Comparison of ENCODE assay signal across 17 cellular contexts in genomic region chr14:38944691-38945090, GRCh38.
A peak's percentile ranks its signal among the peaks of the same experiment; 100 is the strongest.
DNase-seq lines count a peak whose midpoint lies in the region; ATAC-seq, FAIRE-seq and TF ChIP-seq lines count a peak whose summit lies in the region.
"Had no signal": no experiment of that assay in that cellular context is flagged by ENCODE, and none has a peak within 500 bp of the region (broad histone marks: within the 10 kb centered on the region; RNA-seq: fewer than 3 reads in every experiment).

No MANE protein-coding gene starts in this region.

- no TSS peak for BruUV-seq in endothelial cell of umbilical vein (replicated peaks; lab: Mats Ljungman, UMichigan)

- no peaks in the 10 kb centered on the region for H3K27me3 Mint-ChIP-seq in stimulated activated naive B cell treated with anti-CD40 and anti-IgM and Interleukin-4, amounts not matched to agents 10 μg/mL and 1 μg/mL and 100 μg/mL, for 72 hours
- no peaks in the 10 kb centered on the region for H3K27me3 Mint-ChIP-seq in activated CD8-positive, alpha-beta T cell treated with anti-CD3 and anti-CD28 coated beads for 36 hours

- no peak overlapping the region for H3K27ac Mint-ChIP-seq in stimulated activated naive B cell treated with anti-CD40 and anti-IgM and Interleukin-4, amounts not matched to agents 10 μg/mL and 1 μg/mL and 100 μg/mL, for 72 hours
- H3K27ac Mint-ChIP-seq in activated CD8-positive, alpha-beta T cell treated with anti-CD3 and anti-CD28 coated beads for 36 hours, result no peak overlapping the region
- H3K27ac Mint-ChIP-seq: CD8-positive, alpha-beta memory T cell; H9 had no signal

- DNase-seq in DMS 273 (lab: John Stamatoyannopoulos, UW; ENCODE audit: unreplicated experiment), result peak; percentile 66
- DNase-seq in endothelial cell of umbilical vein (ENCODE audit: low read depth, low spot score), result peak; percentile 28
- peak; percentile 36 for DNase-seq in midbrain (lab: John Stamatoyannopoulos, UW)
- no peak for DNase-seq in stimulated activated naive B cell treated with anti-CD40 and anti-IgM and Interleukin-4, amounts not matched to agents 10 μg/mL and 1 μg/mL and 100 μg/mL, for 72 hours
- DNase-seq in activated CD8-positive, alpha-beta T cell treated with anti-CD3 and anti-CD28 coated beads for 36 hours, result no peak
- no peak for DNase-seq in SHP77 treated with DMSO at 0.1 percent for 48 hours (lab: John Stamatoyannopoulos, UW)
- DNase-seq: CD8-positive, alpha-beta memory T cell; GF-D8; H9; NCI-H1105; NCI-H187 treated with DMSO at 0.1 percent for 48 hours; NCI-H510A treated with DMSO at 0.1 percent for 48 hours; PC-9 had no signal

- no peak for TF ChIP-seq CTCF in endothelial cell of umbilical vein (IDR thresholded peaks at IDR 0.05; ENCODE audit: extremely low read depth in 1 of 2, insufficient read depth in 1 of 2, low read depth in 1 of 2, low read length in 2 of 2)
- no peak for TF ChIP-seq CTCF in activated CD8-positive, alpha-beta T cell treated with anti-CD3 and anti-CD28 coated beads for 36 hours (IDR thresholded peaks at IDR 0.05)

- ATAC-seq in stimulated activated naive B cell treated with anti-CD40 and anti-IgM and Interleukin-4, amounts not matched to agents 10 μg/mL and 1 μg/mL and 100 μg/mL, for 72 hours (replicated peaks), result no peak
- no peak for ATAC-seq in activated CD8-positive, alpha-beta T cell treated with anti-CD3 and anti-CD28 coated beads for 36 hours
- no peak for ATAC-seq in HG03565 (IDR thresholded peaks at IDR 0.05; ENCODE audit: unreplicated experiment)

- no peaks in the 10 kb centered on the region for H3K9me3 ChIP-seq in endothelial cell of umbilical vein (replicated peaks; ENCODE audit: control insufficient read depth, insufficient read depth, low read length)
- H3K9me3 ChIP-seq: BLaER1 treated with 17β-estradiol and CSF1 and Interleukin-3, amounts not matched to agents 10 nM and 100 nM; SJSA1 had no signal

- peak overlapping the region; percentile 48 for H3K27ac ChIP-seq in angular gyrus (ENCODE audit: low read depth, low read length)
- no peak overlapping the region for H3K27ac ChIP-seq in endothelial cell of umbilical vein (ENCODE audit: insufficient read depth, low read depth, low read length)
- H3K27ac ChIP-seq: BLaER1 treated with 17β-estradiol and CSF1 and Interleukin-3, amounts not matched to agents 10 nM and 100 nM; PC-9; SJSA1 had no signal

- H3K9me1 ChIP-seq in endothelial cell of umbilical vein (replicated peaks; ENCODE audit: control insufficient read depth, extremely low read depth, insufficient read depth, low read length), result no peaks in the 10 kb centered on the region

- CTCF ChIA-PET in endothelial cell of umbilical vein (lab: Charles Lee), result interaction anchor here (0.8 to 1.1 kb wide), 2 partner anchors 9 kb away, joined by 3 to 5 read pairs; no protein-coding TSS in a partner anchor
- CTCF ChIA-PET in activated CD8-positive, alpha-beta T cell treated with anti-CD3 and anti-CD28 coated beads for 36 hours (lab: Charles Lee), result no interaction called here

- no peak overlapping the region for H2AFZ ChIP-seq in endothelial cell of umbilical vein (ENCODE audit: low read depth, low read length)
- H2AFZ ChIP-seq: PC-9 had no signal

- intact Hi-C loops in endothelial cell of umbilical vein (cut with micrococcal nuclease), result loop anchor here (5.0 kb wide), 1 partner anchor 73 kb away; no protein-coding TSS in a partner anchor
- intact Hi-C loops in activated CD8-positive, alpha-beta T cell treated with anti-CD3 and anti-CD28 coated beads for 36 hours (cut with micrococcal nuclease), result no loop called here

- no peak overlapping the region for H3K4me3 Mint-ChIP-seq in stimulated activated naive B cell treated with anti-CD40 and anti-IgM and Interleukin-4, amounts not matched to agents 10 μg/mL and 1 μg/mL and 100 μg/mL, for 72 hours
- H3K4me3 Mint-ChIP-seq in activated CD8-positive, alpha-beta T cell treated with anti-CD3 and anti-CD28 coated beads for 36 hours, result no peak overlapping the region
- H3K4me3 Mint-ChIP-seq: CD8-positive, alpha-beta memory T cell; H9 had no signal

- peaks cover 6% of the 10 kb centered on the region for H3K4me1 ChIP-seq in endothelial cell of umbilical vein (ENCODE audit: control insufficient read depth, extremely low read depth, insufficient read depth, low read length)
- H3K4me1 ChIP-seq: BLaER1 treated with 17β-estradiol and CSF1 and Interleukin-3, amounts not matched to agents 10 nM and 100 nM had no signal

- no peak overlapping the region for H3K4me3 ChIP-seq in endothelial cell of umbilical vein (replicated peaks in 1 of 3; ENCODE audit: insufficient read depth in 1 of 3, low read depth in 1 of 3, low read length in 3 of 3)
- H3K4me3 ChIP-seq: BLaER1 treated with 17β-estradiol and CSF1 and Interleukin-3, amounts not matched to agents 10 nM and 100 nM; PC-9; SJSA1 had no signal

- no peaks in the 10 kb centered on the region for H4K20me1 ChIP-seq in endothelial cell of umbilical vein (replicated peaks; ENCODE audit: control insufficient read depth, extremely low read depth, insufficient read depth, low read length)
- H4K20me1 ChIP-seq: BLaER1 treated with 17β-estradiol and CSF1 and Interleukin-3, amounts not matched to agents 10 nM and 100 nM had no signal

- H3K79me2 ChIP-seq in endothelial cell of umbilical vein (ENCODE audit: control insufficient read depth, insufficient read depth, low read length), result no peaks in the 10 kb centered on the region

- no peaks in the 10 kb centered on the region for H3K36me3 ChIP-seq in endothelial cell of umbilical vein (ENCODE audit: control insufficient read depth in 2 of 2, extremely low read depth in 1 of 2, insufficient read depth in 2 of 2, low read length in 2 of 2)
- H3K36me3 ChIP-seq: BLaER1 treated with 17β-estradiol and CSF1 and Interleukin-3, amounts not matched to agents 10 nM and 100 nM; SJSA1 had no signal

- H3K9ac ChIP-seq in endothelial cell of umbilical vein (replicated peaks; ENCODE audit: extremely low read depth, insufficient read depth, low read length), result no peak overlapping the region
- H3K9ac ChIP-seq: BLaER1 treated with 17β-estradiol and CSF1 and Interleukin-3, amounts not matched to agents 10 nM and 100 nM had no signal

- POLR2A ChIA-PET in endothelial cell of umbilical vein (lab: Charles Lee), result no interaction called here
- POLR2A ChIA-PET in activated CD8-positive, alpha-beta T cell treated with anti-CD3 and anti-CD28 coated beads for 36 hours (lab: Charles Lee), result no interaction called here

- no peak overlapping the region for H3K4me2 ChIP-seq in endothelial cell of umbilical vein (ENCODE audit: insufficient read depth, low read length)
- H3K4me2 ChIP-seq: BLaER1 treated with 17β-estradiol and CSF1 and Interleukin-3, amounts not matched to agents 10 nM and 100 nM; PC-9 had no signal

- no peak for TF ChIP-seq POLR2A in endothelial cell of umbilical vein (IDR thresholded peaks at IDR 0.05; ENCODE audit: low read depth, low read length)

- H3K9me3 Mint-ChIP-seq in stimulated activated naive B cell treated with anti-CD40 and anti-IgM and Interleukin-4, amounts not matched to agents 10 μg/mL and 1 μg/mL and 100 μg/mL, for 72 hours, result no peaks in the 10 kb centered on the region
- H3K9me3 Mint-ChIP-seq in activated CD8-positive, alpha-beta T cell treated with anti-CD3 and anti-CD28 coated beads for 36 hours, result no peaks in the 10 kb centered on the region
- H3K9me3 Mint-ChIP-seq: CD8-positive, alpha-beta memory T cell; H9 had no signal

- no peaks in the 10 kb centered on the region for H3K27me3 ChIP-seq in endothelial cell of umbilical vein (ENCODE audit: control insufficient read depth in 2 of 2, insufficient read depth in 2 of 2, low read length in 2 of 2)
- H3K27me3 ChIP-seq: BLaER1 treated with 17β-estradiol and CSF1 and Interleukin-3, amounts not matched to agents 10 nM and 100 nM; SJSA1 had no signal

- dilution Hi-C loops in endothelial cell of umbilical vein (cut with MboI; ENCODE audit: extremely low pct_ligation_motif_present, low sequenced_read_pairs), result no loop called here

- no peaks in the 10 kb centered on the region for H3K36me3 Mint-ChIP-seq in stimulated activated naive B cell treated with anti-CD40 and anti-IgM and Interleukin-4, amounts not matched to agents 10 μg/mL and 1 μg/mL and 100 μg/mL, for 72 hours
- H3K36me3 Mint-ChIP-seq in activated CD8-positive, alpha-beta T cell treated with anti-CD3 and anti-CD28 coated beads for 36 hours (ENCODE audit: low read depth), result no peaks in the 10 kb centered on the region
- H3K36me3 Mint-ChIP-seq: CD8-positive, alpha-beta memory T cell had no signal

- no peak for FAIRE-seq in endothelial cell of umbilical vein (lab: Jason Lieb, UNC)

- H3K4me1 Mint-ChIP-seq in stimulated activated naive B cell treated with anti-CD40 and anti-IgM and Interleukin-4, amounts not matched to agents 10 μg/mL and 1 μg/mL and 100 μg/mL, for 72 hours, result no peaks in the 10 kb centered on the region
- H3K4me1 Mint-ChIP-seq in activated CD8-positive, alpha-beta T cell treated with anti-CD3 and anti-CD28 coated beads for 36 hours (ENCODE audit: low read depth), result no peaks in the 10 kb centered on the region
- H3K4me1 Mint-ChIP-seq: CD8-positive, alpha-beta memory T cell; H9 had no signal

TF ChIP-seq in endothelial cell of umbilical vein, 7 proteins besides CTCF, POLR2A, EP300 and RAD21:
- TF ChIP-seq FOS (IDR thresholded peaks at IDR 0.05; ENCODE audit: borderline replicate concordance, insufficient read depth, low read length) (no peak), GATA2 (IDR thresholded peaks at IDR 0.05; ENCODE audit: insufficient read depth, insufficient read length, low read depth, low read length) (no peak), MYC (IDR thresholded peaks at IDR 0.05; ENCODE audit: low read depth, low read length) (no peak), JUN (IDR thresholded peaks at IDR 0.05; ENCODE audit: borderline replicate concordance, insufficient read depth, insufficient read length, low read depth) (no peak), POLR2AphosphoS5 (IDR thresholded peaks at IDR 0.05; ENCODE audit: insufficient read depth, low read depth, low read length) (no peak), EZH2 (IDR thresholded peaks at IDR 0.05; ENCODE audit: borderline replicate concordance, low read depth, low read length, severe bottlenecking) (no peak), MAX (IDR thresholded peaks at IDR 0.05; ENCODE audit: insufficient read depth, insufficient read length) (no peak)

Comparison
In these comparisons a context has a peak if more than half of its experiments do, and no peak if none do; other contexts are left out.
1. DNase-seq: peak in DMS 273 (single experiment), endothelial cell of umbilical vein (single experiment) and midbrain (single experiment); none in stimulated activated naive B cell treated with anti-CD40 and anti-IgM and Interleukin-4, amounts not matched to agents 10 μg/mL and 1 μg/mL and 100 μg/mL, for 72 hours (single experiment), activated CD8-positive, alpha-beta T cell treated with anti-CD3 and anti-CD28 coated beads for 36 hours (single experiment) and SHP77 treated with DMSO at 0.1 percent for 48 hours (single experiment).